ENCODE assay signal across 19 cellular contexts in the genomic region with DNA sequence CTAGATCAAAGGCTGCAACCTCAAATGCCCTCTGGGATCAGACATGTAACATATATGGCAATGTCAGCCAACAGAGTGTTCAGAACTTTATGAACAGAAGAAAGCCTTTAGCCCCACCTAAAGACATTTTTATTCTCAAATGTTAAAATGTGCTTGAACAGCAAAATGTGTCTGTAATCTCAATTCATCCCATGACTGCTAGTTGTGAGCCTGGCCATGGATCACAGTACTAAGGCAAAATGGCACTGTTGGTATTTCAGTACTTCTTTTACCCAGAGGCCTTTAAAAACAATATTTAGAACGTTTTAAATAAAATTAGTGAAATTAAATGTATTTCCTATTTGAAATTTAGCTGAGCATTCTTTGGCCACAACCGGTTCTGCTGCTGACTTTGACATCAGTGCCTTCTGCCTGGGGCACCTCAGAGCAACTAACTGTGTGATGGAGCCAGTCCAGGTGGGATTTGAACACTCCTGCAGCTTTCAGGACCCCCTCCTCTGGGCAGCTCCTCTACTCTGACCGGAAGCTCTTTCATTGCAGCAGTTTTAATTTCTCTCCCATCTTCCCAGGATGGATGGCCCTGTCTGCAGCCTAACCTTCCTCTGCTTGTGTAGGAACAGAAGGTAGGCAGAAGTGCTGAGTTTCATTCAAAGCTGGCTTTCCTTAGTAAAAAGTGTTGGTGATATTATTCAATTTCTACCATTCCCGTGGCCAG.
DNase-seq lines count a peak whose midpoint lies in the region; ATAC-seq and TF ChIP-seq lines count a peak whose summit lies in the region.
"Had no signal": no experiment of that assay in that cellular context is flagged by ENCODE, and none has a peak within 500 bp of the region (broad histone marks: within the 10 kb centered on the region; RNA-seq: fewer than 3 reads in every experiment).

No MANE protein-coding gene starts in this region.

- ATAC-seq in natural killer cell (no peak), GM18505 (IDR thresholded peaks at IDR 0.05; ENCODE audit: unreplicated experiment) (no peak), HG02588 (IDR thresholded peaks at IDR 0.05; ENCODE audit: unreplicated experiment) (no peak)
- ATAC-seq: GM12878 had no signal

- H3K4me1 Mint-ChIP-seq in nephron progenitor cell, result no peaks in the 10 kb centered on the region
- peaks cover 4 to 5% of the 10 kb centered on the region in 2 donors for H3K4me1 Mint-ChIP-seq in natural killer cell

- H3K36me3 Mint-ChIP-seq in nephron progenitor cell (ENCODE audit: low read depth) (no peaks in the 10 kb centered on the region), natural killer cell (no peaks in the 10 kb centered on the region)
- H3K36me3 Mint-ChIP-seq: CD4-positive, CD25-positive, alpha-beta regulatory T cell had no signal

- no peak overlapping the region for H3K4me3 ChIP-seq in BLaER1
- no peak overlapping the region for H3K4me3 ChIP-seq in ascending aorta
- H3K4me3 ChIP-seq: BLaER1 treated with 17β-estradiol and CSF1 and Interleukin-3, amounts not matched to agents 10 nM and 100 nM; GM12878; GM23338; HAP-1 had no signal

- H3K36me3 ChIP-seq in BLaER1 (no peaks in the 10 kb centered on the region), ascending aorta (no peaks in the 10 kb centered on the region)
- H3K36me3 ChIP-seq: BLaER1 treated with 17β-estradiol and CSF1 and Interleukin-3, amounts not matched to agents 10 nM and 100 nM; HAP-1 had no signal

- TF ChIP-seq POLR2A in GM18505 (IDR thresholded peaks at IDR 0.05; ENCODE audit: borderline replicate concordance, extremely low read depth, insufficient read depth, insufficient read length), result no peak

- TF ChIP-seq CTCF in ascending aorta (IDR thresholded peaks at IDR 0.05) (no peak), nephron progenitor cell (IDR thresholded peaks at IDR 0.05) (no peak), natural killer cell (IDR thresholded peaks at IDR 0.05) (no peak)

- intact Hi-C loops in ascending aorta (cut with DNase I), result loop anchor here (5.0 kb wide), 1 partner anchor 42 kb away; no protein-coding TSS in a partner anchor
- intact Hi-C loops in natural killer cell (cut with micrococcal nuclease), result no loop called here

- H3K4me2 ChIP-seq in BLaER1, result 0 out of 2 replicates have a peak overlapping the region, but pooled peaks have one; percentile 3
- H3K4me2 ChIP-seq: GM23338 had no signal

- H3K9me3 Mint-ChIP-seq in nephron progenitor cell, result no peaks in the 10 kb centered on the region
- H3K9me3 Mint-ChIP-seq in natural killer cell, result no peaks in the 10 kb centered on the region
- H3K9me3 Mint-ChIP-seq: CD4-positive, CD25-positive, alpha-beta regulatory T cell; GM23338; HFFc6 had no signal

- H3K27me3 Mint-ChIP-seq in nephron progenitor cell (ENCODE audit: low read depth, poor library complexity), result peaks cover 6% of the 10 kb centered on the region
- H3K27me3 Mint-ChIP-seq in natural killer cell (ENCODE audit: low read depth in 2 of 2), result peaks cover 16 to 35% of the 10 kb centered on the region in 2 donors

- no peak overlapping the region for H3K27ac ChIP-seq in BLaER1
- peak overlapping the region; percentile 9 to 43 for H3K27ac ChIP-seq in ascending aorta
- H3K27ac ChIP-seq: BLaER1 treated with 17β-estradiol and CSF1 and Interleukin-3, amounts not matched to agents 10 nM and 100 nM; HL-60 had no signal

- H3K27me3 ChIP-seq in BLaER1 (no peaks in the 10 kb centered on the region), ascending aorta (no peaks in the 10 kb centered on the region)
- H3K27me3 ChIP-seq: BLaER1 treated with 17β-estradiol and CSF1 and Interleukin-3, amounts not matched to agents 10 nM and 100 nM had no signal

- no peaks in the 10 kb centered on the region for H4K20me1 ChIP-seq in BLaER1
- H4K20me1 ChIP-seq: BLaER1 treated with 17β-estradiol and CSF1 and Interleukin-3, amounts not matched to agents 10 nM and 100 nM had no signal

- DNase-seq in ELF-1 (ENCODE audit: low read depth, low spot score) (peak; percentile 12), ascending aorta (ENCODE audit: low spot score in 2 of 2) (no peak), nephron progenitor cell (no peak), natural killer cell (no peak), AG08395 (ENCODE audit: low spot score) (no peak)
- DNase-seq: AML-193; Calu3; CD4-positive, CD25-positive, alpha-beta regulatory T cell; DMS 273 treated with DMSO at 0.1 percent for 48 hours; HFFc6; KG1 had no signal

- H3K9me3 ChIP-seq in BLaER1 (no peaks in the 10 kb centered on the region), ascending aorta (no peaks in the 10 kb centered on the region)
- H3K9me3 ChIP-seq: BLaER1 treated with 17β-estradiol and CSF1 and Interleukin-3, amounts not matched to agents 10 nM and 100 nM; HAP-1 had no signal

- no peak overlapping the region for H3K4me3 Mint-ChIP-seq in nephron progenitor cell
- no peak overlapping the region for H3K4me3 Mint-ChIP-seq in natural killer cell
- H3K4me3 Mint-ChIP-seq: CD4-positive, CD25-positive, alpha-beta regulatory T cell; GM23338; HFFc6 had no signal

- H3K4me1 ChIP-seq in BLaER1, result 0 out of 2 replicates have a peak, but pooled peaks cover 7% of the 10 kb centered on the region
- peaks cover 0 to 14% of the 10 kb centered on the region in 2 donors for H3K4me1 ChIP-seq in ascending aorta

- H3K27ac Mint-ChIP-seq in nephron progenitor cell (peak overlapping the region; percentile 71), natural killer cell (no peak overlapping the region)
- H3K27ac Mint-ChIP-seq: CD4-positive, CD25-positive, alpha-beta regulatory T cell; GM23338; HFFc6 had no signal

- no peak overlapping the region for H3K9ac ChIP-seq in BLaER1
- H3K9ac ChIP-seq: BLaER1 treated with 17β-estradiol and CSF1 and Interleukin-3, amounts not matched to agents 10 nM and 100 nM had no signal
